ENCODE assay signal across 9 cellular contexts in genomic region chr12:112979281-112979680, GRCh38. TPM values are rescaled to one million over a fixed set of nuclear protein-coding genes. Genes with fewer than 3 reads are reported as not detected.
DNase-seq lines count a peak whose midpoint lies in the region; ATAC-seq, FAIRE-seq and TF ChIP-seq lines count a peak whose summit lies in the region.
"Had no signal": no experiment of that assay in that cellular context is flagged by ENCODE, and none has a peak within 500 bp of the region (broad histone marks: within the 10 kb centered on the region; RNA-seq: fewer than 3 reads in every experiment).

No MANE protein-coding gene starts in this region.

- H3K27me3 ChIP-seq in breast epithelium (no peaks in the 10 kb centered on the region), right cardiac atrium (ENCODE audit: control insufficient read depth, insufficient read depth) (no peaks in the 10 kb centered on the region), stomach smooth muscle (ENCODE audit: control insufficient read depth in 1 of 2, insufficient read depth in 2 of 2, low read length in 2 of 2) (no peaks in the 10 kb centered on the region), PC-9 (ENCODE audit: insufficient read depth, low read depth) (peaks cover 5% of the 10 kb centered on the region)

- no peak for FAIRE-seq in D721Med (lab: Jason Lieb, UNC)

- peak overlapping the region; percentile 81 to 93 for H3K27ac ChIP-seq in breast epithelium
- peak overlapping the region; percentile 89 for H3K27ac ChIP-seq in right cardiac atrium (ENCODE audit: low read length)
- no peak overlapping the region for H3K27ac ChIP-seq in stomach smooth muscle (ENCODE audit: low read length)
- H3K27ac ChIP-seq in PC-9 = no peak overlapping the region

- DNase-seq in breast epithelium (ENCODE audit: low spot score in 2 of 2) (no peak), MCF 10A (ENCODE audit: unreplicated experiment) (no peak), right cardiac atrium (peak in 2 of 3 donors; percentile 33 to 61), NCI-H82 (lab: John Stamatoyannopoulos, UW) (no peak), PC-9 (no peak), D721Med (ENCODE audit: insufficient read length, low spot score) (no peak)
- DNase-seq in activated CD8-positive, alpha-beta T cell treated with anti-CD3 and anti-CD28 coated beads for 36 hours = peak; percentile 73

- H3K4me3 Mint-ChIP-seq in MCF 10A (ENCODE audit: unreplicated experiment) = no peak overlapping the region
- peak overlapping the region; percentile 99 for H3K4me3 Mint-ChIP-seq in activated CD8-positive, alpha-beta T cell treated with anti-CD3 and anti-CD28 coated beads for 36 hours
- H3K4me3 Mint-ChIP-seq: neural crest cell had no signal

- intact Hi-C loops in breast epithelium (cut with DNase I; ENCODE audit: low total_unique reads) = no loop called here
- intact Hi-C loops in MCF 10A (cut with micrococcal nuclease) = no loop called here
- intact Hi-C loops in activated CD8-positive, alpha-beta T cell treated with anti-CD3 and anti-CD28 coated beads for 36 hours (cut with micrococcal nuclease) = no loop called here
- intact Hi-C loops in right cardiac atrium (cut with DNase I) = no loop called here
- intact Hi-C loops in PC-9 (cut with micrococcal nuclease; ENCODE audit: unreplicated experiment) = no loop called here

- BruUV-seq in MCF 10A (replicated peaks; lab: Mats Ljungman, UMichigan) (no TSS peak), PC-9 (replicated peaks; lab: Mats Ljungman, UMichigan) (no TSS peak)

- no peak overlapping the region for H3K4me2 ChIP-seq in PC-9

- H2AFZ ChIP-seq in PC-9 = no peak overlapping the region

- no peaks in the 10 kb centered on the region for H3K4me1 Mint-ChIP-seq in MCF 10A (ENCODE audit: insufficient read depth, unreplicated experiment)
- H3K4me1 Mint-ChIP-seq in activated CD8-positive, alpha-beta T cell treated with anti-CD3 and anti-CD28 coated beads for 36 hours (ENCODE audit: low read depth) = peaks cover 41% of the 10 kb centered on the region
- H3K4me1 Mint-ChIP-seq: neural crest cell had no signal

- TF ChIP-seq CTCF in breast epithelium (IDR thresholded peaks at IDR 0.05) (no peak), MCF 10A (IDR thresholded peaks at IDR 0.05; ENCODE audit: unreplicated experiment) (no peak), PC-9 (conservative IDR thresholded peaks at IDR 0.05) (no peak), D721Med (IDR thresholded peaks at IDR 0.05; ENCODE audit: insufficient read depth, missing control alignments) (no peak)
- no peak for TF ChIP-seq CTCF in activated CD8-positive, alpha-beta T cell treated with anti-CD3 and anti-CD28 coated beads for 36 hours (IDR thresholded peaks at IDR 0.05)

- CTCF ChIA-PET in MCF 10A (lab: Yijun Ruan, JAX) (interaction anchor here (0.5 to 2.2 kb wide), 6 partner anchors 12 to 170 kb away, joined by 3 to 9 read pairs (median 6); no protein-coding TSS in a partner anchor), PC-9 (lab: Charles Lee) (no interaction called here)
- CTCF ChIA-PET in activated CD8-positive, alpha-beta T cell treated with anti-CD3 and anti-CD28 coated beads for 36 hours (lab: Charles Lee) = interaction anchor here (1.4 to 5.2 kb wide), 5 partner anchors 12 to 84 kb away, joined by 3 to 54 read pairs (median 18); partner anchors contain the start of genes OAS1 and OAS3

- no peaks in the 10 kb centered on the region for H3K27me3 Mint-ChIP-seq in MCF 10A (ENCODE audit: insufficient read depth, unreplicated experiment)
- H3K27me3 Mint-ChIP-seq in activated CD8-positive, alpha-beta T cell treated with anti-CD3 and anti-CD28 coated beads for 36 hours = no peaks in the 10 kb centered on the region

- peaks cover 20% of the 10 kb centered on the region for H3K9me3 Mint-ChIP-seq in MCF 10A (ENCODE audit: unreplicated experiment)
- peaks cover 25% of the 10 kb centered on the region for H3K9me3 Mint-ChIP-seq in activated CD8-positive, alpha-beta T cell treated with anti-CD3 and anti-CD28 coated beads for 36 hours

- no peak for TF ChIP-seq POLR2A in breast epithelium (IDR thresholded peaks at IDR 0.05)

- H3K4me1 ChIP-seq in breast epithelium (peaks cover 0 to 5% of the 10 kb centered on the region in 2 donors), right cardiac atrium (ENCODE audit: control insufficient read depth, insufficient read depth, low read length) (no peaks in the 10 kb centered on the region), stomach smooth muscle (ENCODE audit: control insufficient read depth, insufficient read depth, low read length) (peaks cover 9% of the 10 kb centered on the region), PC-9 (replicated peaks; ENCODE audit: insufficient read depth) (no peaks in the 10 kb centered on the region)

- 42% methylated on average over 4 of the region's 4 CpGs for WGBS in right cardiac atrium

- 0 out of 2 replicates have a peak, but pooled peaks cover 8% of the 10 kb centered on the region for H3K9me2 ChIP-seq in PC-9 (ENCODE audit: insufficient read depth)

- H3K9ac ChIP-seq in stomach smooth muscle (ENCODE audit: low read length in 2 of 2) = peak overlapping the region in 1 of 2 donors; percentile 42

- H3F3A ChIP-seq in PC-9 (ENCODE audit: insufficient read depth, low read depth) = no peaks in the 10 kb centered on the region

- no peak overlapping the region for H3K27ac Mint-ChIP-seq in MCF 10A (ENCODE audit: low read depth, unreplicated experiment)
- H3K27ac Mint-ChIP-seq in activated CD8-positive, alpha-beta T cell treated with anti-CD3 and anti-CD28 coated beads for 36 hours = peak overlapping the region; percentile 99

- H3K9me3 ChIP-seq in breast epithelium (no peaks in the 10 kb centered on the region), right cardiac atrium (ENCODE audit: control insufficient read depth, low read length) (no peaks in the 10 kb centered on the region), stomach smooth muscle (ENCODE audit: control insufficient read depth in 2 of 2, low read length in 2 of 2) (no peaks in the 10 kb centered on the region), PC-9 (ENCODE audit: insufficient read depth, low read depth) (no peaks in the 10 kb centered on the region)

- POLR2A ChIA-PET in MCF 10A (lab: Yijun Ruan, JAX) (no interaction called here), PC-9 (lab: Charles Lee; ENCODE audit: unreplicated experiment) (no interaction called here)
- POLR2A ChIA-PET in activated CD8-positive, alpha-beta T cell treated with anti-CD3 and anti-CD28 coated beads for 36 hours (lab: Charles Lee) = interaction anchor here (0.7 to 4.3 kb wide), 7 partner anchors 11 to 91 kb away, joined by 3 to 74 read pairs (median 28); partner anchors contain the start of genes OAS1 and OAS3

- peak; percentile 45 for ATAC-seq in activated CD8-positive, alpha-beta T cell treated with anti-CD3 and anti-CD28 coated beads for 36 hours
- peak; percentile 35 to 74 for ATAC-seq in right cardiac atrium

- H3K36me3 Mint-ChIP-seq in MCF 10A (ENCODE audit: insufficient read depth, unreplicated experiment) = no peaks in the 10 kb centered on the region
- peaks cover 54% of the 10 kb centered on the region for H3K36me3 Mint-ChIP-seq in activated CD8-positive, alpha-beta T cell treated with anti-CD3 and anti-CD28 coated beads for 36 hours (ENCODE audit: low read depth)

- 0 out of 2 replicates have a peak, but pooled peaks cover 2% of the 10 kb centered on the region for H4K20me1 ChIP-seq in PC-9 (ENCODE audit: insufficient read depth)

- no peaks in the 10 kb centered on the region for H3K36me3 ChIP-seq in breast epithelium
- no peaks in the 10 kb centered on the region for H3K36me3 ChIP-seq in stomach smooth muscle (ENCODE audit: control insufficient read depth in 2 of 2, insufficient read depth in 2 of 2, low read length in 2 of 2)
- H3K36me3 ChIP-seq in PC-9 (ENCODE audit: low read depth) = no peaks in the 10 kb centered on the region

- H3K4me3 ChIP-seq in breast epithelium = peak overlapping the region; percentile 46 to 77 (median 56)
- H3K4me3 ChIP-seq in right cardiac atrium (ENCODE audit: low read length) = peak overlapping the region; percentile 45
- peak overlapping the region; percentile 62 to 67 for H3K4me3 ChIP-seq in stomach smooth muscle (ENCODE audit: low read length in 2 of 2)
- H3K4me3 ChIP-seq in PC-9 = no peak overlapping the region

- H3K79me2 ChIP-seq in PC-9 (ENCODE audit: low read depth) = no peaks in the 10 kb centered on the region

RNA-seq across cellular contexts. Expression of gene OAS2, which starts 1.0 kb away (rescaled TPM):
- 1 to 10 TPM; 6.2 to 9.5 (median 7.9) TPM for total RNA-seq in breast epithelium
- total RNA-seq in MCF 10A (2022) = 0.33 and 0.71 TPM in 2 replicates
- total RNA-seq in activated CD8-positive, alpha-beta T cell treated with anti-CD3 and anti-CD28 coated beads for 36 hours = 100 to 1,000 TPM in 1 of 2 experiments, 10 to 100 TPM in 1; 95.7 to 104 TPM
- 10 to 100 TPM in 2 of 4 donors, 1 to 10 TPM in 2; 4.8 to 13.7 (median 9.8) TPM for total RNA-seq in right cardiac atrium
- 4.1 TPM for polyA plus RNA-seq in right cardiac atrium
- 0.98 and 1.3 TPM in 2 replicates for total RNA-seq in PC-9 (2021)
- total RNA-seq: neural crest cell had no signal

RNA-seq across cellular contexts. Expression of gene OAS3, which starts 41.0 kb away (rescaled TPM):
- total RNA-seq in breast epithelium = 10 to 100 TPM in 1 of 3 donors, 1 to 10 TPM in 2; 5.2 to 15.1 (median 5.9) TPM
- total RNA-seq in MCF 10A (2022) = 5.7 and 6.5 TPM in 2 replicates
- total RNA-seq in activated CD8-positive, alpha-beta T cell treated with anti-CD3 and anti-CD28 coated beads for 36 hours = 10 to 100 TPM; 21.4 to 22.2 TPM
- 10 to 100 TPM in 1 of 4 donors, 1 to 10 TPM in 3; 5.5 to 15.7 (median 7.9) TPM for total RNA-seq in right cardiac atrium
- polyA plus RNA-seq in right cardiac atrium = 5.1 TPM
- total RNA-seq in PC-9 (2021) = 16.2 and 17.4 TPM in 2 replicates

Comparison
In these comparisons a context has a peak if more than half of its experiments do, and no peak if none do; other contexts are left out.
1. DNase-seq: peak in activated CD8-positive, alpha-beta T cell treated with anti-CD3 and anti-CD28 coated beads for 36 hours (single experiment) and right cardiac atrium (2 of 3); none in breast epithelium (0 of 2), MCF 10A (single experiment), NCI-H82 (single experiment), PC-9 (0 of 2) and D721Med (single experiment).
2. H3K27ac ChIP-seq: peak in breast epithelium (2 of 2) and right cardiac atrium (single experiment); none in stomach smooth muscle (single experiment) and PC-9 (single experiment).
3. RNA of gene OAS2, which starts 1.0 kb away (total RNA-seq): 95.7 to 104 TPM in activated CD8-positive, alpha-beta T cell treated with anti-CD3 and anti-CD28 coated beads for 36 hours; 4.8 to 13.7 TPM in right cardiac atrium, 6.2 to 9.5 TPM in breast epithelium, 0.98 to 1.3 TPM in PC-9 and 0.33 to 0.71 TPM in MCF 10A; every median in the first group is over 4 times any median in the second.